ENCODE assay signal across 13 cellular contexts in the genomic region with DNA sequence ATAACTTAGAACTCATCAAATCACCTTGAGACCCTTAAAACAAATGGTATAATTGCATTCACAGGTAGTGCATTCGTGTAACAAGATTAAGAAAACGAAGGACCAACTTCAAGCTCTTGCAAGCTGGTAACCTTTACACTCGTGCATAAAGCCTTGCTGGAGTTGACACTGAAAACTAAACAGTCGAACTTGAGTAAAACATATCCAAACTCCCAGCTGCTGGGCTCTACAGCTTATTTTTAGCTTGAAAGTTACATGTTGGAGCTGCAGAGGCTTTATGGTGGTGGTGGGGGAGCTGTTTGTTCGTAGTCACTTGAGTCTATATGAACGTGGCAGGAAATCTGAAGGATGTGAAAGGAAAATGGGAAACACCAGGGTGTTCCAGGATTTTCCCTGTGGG. TPM values are rescaled to one million over a fixed set of nuclear protein-coding genes. Genes with fewer than 3 reads are reported as not detected.
DNase-seq lines count a peak whose midpoint lies in the region; ATAC-seq and TF ChIP-seq lines count a peak whose summit lies in the region.
"Had no signal": no experiment of that assay in that cellular context is flagged by ENCODE, and none has a peak within 500 bp of the region (broad histone marks: within the 10 kb centered on the region; RNA-seq: fewer than 3 reads in every experiment).

No MANE protein-coding gene starts in this region.

- no peaks in the 10 kb centered on the region for H3K9me3 Mint-ChIP-seq in CD4-positive, CD25-positive, alpha-beta regulatory T cell
- H3K9me3 Mint-ChIP-seq in brain (no peaks in the 10 kb centered on the region), neural crest cell (no peaks in the 10 kb centered on the region)

- peaks cover 4% of the 10 kb centered on the region for H3K27me3 Mint-ChIP-seq in CD4-positive, CD25-positive, alpha-beta regulatory T cell
- H3K27me3 Mint-ChIP-seq in brain (peaks cover 21% of the 10 kb centered on the region), neural crest cell (ENCODE audit: low read depth) (no peaks in the 10 kb centered on the region)

- peak overlapping the region; percentile 8 to 99 (median 99) for H3K27ac Mint-ChIP-seq in CD4-positive, CD25-positive, alpha-beta regulatory T cell
- peak overlapping the region in 3 of 5 experiments; percentile 93 to 99 (median 98) for H3K27ac Mint-ChIP-seq in brain
- peak overlapping the region; percentile 46 for H3K27ac Mint-ChIP-seq in neural crest cell (ENCODE audit: unreplicated experiment)

- no peak for DNase-seq in AG04450 (ENCODE audit: low read depth, low spot score)
- no peak for DNase-seq in CD4-positive, CD25-positive, alpha-beta regulatory T cell
- DNase-seq in neural crest cell (ENCODE audit: low read depth, low spot score) = no peak
- DNase-seq in NCI-H128 (lab: John Stamatoyannopoulos, UW; ENCODE audit: unreplicated experiment) = no peak
- no peak for DNase-seq in NCI-H2081 (lab: John Stamatoyannopoulos, UW)
- DNase-seq: activated effector memory CD4-positive, alpha-beta T cell treated with Interleukin-2 at 50 U/mL for 16 hours; hippocampal formation; KBM-7; NCI-H2029; stimulated activated CD4-positive, alpha-beta T cell treated with anti-CD3 and anti-CD28 coated beads, Interleukin-15, amount 100 ng/mL, for 24 hours; WERI-Rb-1 had no signal

- H3K36me3 Mint-ChIP-seq in CD4-positive, CD25-positive, alpha-beta regulatory T cell = peaks cover 12% of the 10 kb centered on the region
- H3K36me3 Mint-ChIP-seq in brain (peaks cover 15% of the 10 kb centered on the region), neural crest cell (ENCODE audit: low read depth) (no peaks in the 10 kb centered on the region)

- peak overlapping the region in 3 of 4 donors; percentile 90 to 99 (median 97) for H3K4me3 Mint-ChIP-seq in CD4-positive, CD25-positive, alpha-beta regulatory T cell
- peak overlapping the region in 3 of 5 experiments; percentile 86 to 93 (median 93) for H3K4me3 Mint-ChIP-seq in brain
- H3K4me3 Mint-ChIP-seq in neural crest cell = peak overlapping the region; percentile 93

- H3K27ac ChIP-seq in AG04450 (ENCODE audit: low read depth, low read length) = peak overlapping the region; percentile 39
- peak overlapping the region; percentile 96 for H3K27ac ChIP-seq in CD4-positive, CD25-positive, alpha-beta regulatory T cell (ENCODE audit: insufficient read depth, low read length, poor library complexity, severe bottlenecking)
- H3K27ac ChIP-seq: WERI-Rb-1 had no signal

- no peak overlapping the region for H3K4me3 ChIP-seq in AG04450 (ENCODE audit: low read depth, low read length)
- H3K4me3 ChIP-seq in CD4-positive, CD25-positive, alpha-beta regulatory T cell (ENCODE audit: low read depth, low read length) = no peak overlapping the region

- ATAC-seq in CD4-positive, CD25-positive, alpha-beta regulatory T cell (ENCODE audit: low read depth in 2 of 2) = no peak
- ATAC-seq in GM18873 (IDR thresholded peaks at IDR 0.05; ENCODE audit: low FRiP score, unreplicated experiment) = no peak

- POLR2A ChIA-PET in AG04450 (lab: Yijun Ruan, JAX) = interaction anchor here (0.8 to 0.9 kb wide), 2 partner anchors 20 to 39 kb away, joined by 3 read pairs; no protein-coding TSS in a partner anchor

- TF ChIP-seq CTCF in AG04450 (IDR thresholded peaks at IDR 0.05; ENCODE audit: low read depth, low read length) = no peak
- TF ChIP-seq CTCF in brain (conservative IDR thresholded peaks at IDR 0.05) = no peak
- no peak for TF ChIP-seq CTCF in neural crest cell (conservative IDR thresholded peaks at IDR 0.05)

- H3K9me3 ChIP-seq in AG04450 (ENCODE audit: control insufficient read depth, insufficient read depth, low read length) = no peaks in the 10 kb centered on the region; the same call in 1 of the 2 replicates
- no peaks in the 10 kb centered on the region for H3K9me3 ChIP-seq in CD4-positive, CD25-positive, alpha-beta regulatory T cell (ENCODE audit: control insufficient read depth in 2 of 2, low read length in 2 of 2)

- H3K27me3 ChIP-seq in AG04450 (ENCODE audit: control insufficient read depth, insufficient read depth, low read length) = peaks cover 2% of the 10 kb centered on the region
- H3K27me3 ChIP-seq in CD4-positive, CD25-positive, alpha-beta regulatory T cell (ENCODE audit: control insufficient read depth, insufficient read depth, low read length) = no peaks in the 10 kb centered on the region

- CTCF ChIA-PET in AG04450 (lab: Charles Lee) = interaction anchor here (1.0 to 1.4 kb wide), 4 partner anchors 39 to 418 kb away, joined by 3 to 5 read pairs (median 4); no protein-coding TSS in a partner anchor

- H3K4me1 ChIP-seq in CD4-positive, CD25-positive, alpha-beta regulatory T cell (ENCODE audit: control insufficient read depth, insufficient read depth, low read length, poor library complexity, severe bottlenecking) = peaks cover 49% of the 10 kb centered on the region

- peaks cover 7 to 60% (median 32%) of the 10 kb centered on the region in 4 donors for H3K4me1 Mint-ChIP-seq in CD4-positive, CD25-positive, alpha-beta regulatory T cell
- peaks cover 71% of the 10 kb centered on the region for H3K4me1 Mint-ChIP-seq in brain
- peaks cover 44% of the 10 kb centered on the region for H3K4me1 Mint-ChIP-seq in neural crest cell

- peaks cover 12% of the 10 kb centered on the region for H3K36me3 ChIP-seq in CD4-positive, CD25-positive, alpha-beta regulatory T cell (ENCODE audit: control insufficient read depth, insufficient read depth, low read length)

RNA-seq across cellular contexts. Expression of a gene that starts 2.7 kb away (rescaled TPM):
- polyA plus RNA-seq in AG04450 (2011; rRNA removed) (722 and 735 TPM in 2 replicates), brain (ENCODE audit: insufficient read depth, low read depth, low replicate concordance) (207 TPM)
- polyA minus RNA-seq in AG04450 (2011; rRNA and poly(A)+ RNA removed) = 648 and 799 TPM in 2 replicates
- total RNA-seq in CD4-positive, CD25-positive, alpha-beta regulatory T cell = 326 TPM
- 100 to 1,000 TPM; 312 to 422 (median 370) TPM for polyA plus RNA-seq in CD4-positive, CD25-positive, alpha-beta regulatory T cell
- total RNA-seq in neural crest cell = 154 and 155 TPM in 2 replicates

Comparison
In these comparisons a context has a peak if more than half of its experiments do, and no peak if none do; other contexts are left out.
1. H3K27ac Mint-ChIP-seq: peak in every context shown above with its lines; median percentile 99 in CD4-positive, CD25-positive, alpha-beta regulatory T cell; 98 in brain; 46 in neural crest cell.